Comparison of ENCODE assay signal across 1 cellular context in genomic region chr14:73988065-73988464, GRCh38.
TF ChIP-seq lines count a peak whose summit lies in the region.

No MANE protein-coding gene starts in this region.

TF ChIP-seq in HepG2, 621 proteins besides CTCF, POLR2A, EP300 and RAD21:
- TF ChIP-seq CENPT (CRISPR knock-in tag; IDR thresholded peaks at IDR 0.05; ENCODE audit: low read depth) = no peak
- no peak for TF ChIP-seq TMF1 (CRISPR knock-in tag; IDR thresholded peaks at IDR 0.05; ENCODE audit: low read depth)
- TF ChIP-seq, protein P1, sequence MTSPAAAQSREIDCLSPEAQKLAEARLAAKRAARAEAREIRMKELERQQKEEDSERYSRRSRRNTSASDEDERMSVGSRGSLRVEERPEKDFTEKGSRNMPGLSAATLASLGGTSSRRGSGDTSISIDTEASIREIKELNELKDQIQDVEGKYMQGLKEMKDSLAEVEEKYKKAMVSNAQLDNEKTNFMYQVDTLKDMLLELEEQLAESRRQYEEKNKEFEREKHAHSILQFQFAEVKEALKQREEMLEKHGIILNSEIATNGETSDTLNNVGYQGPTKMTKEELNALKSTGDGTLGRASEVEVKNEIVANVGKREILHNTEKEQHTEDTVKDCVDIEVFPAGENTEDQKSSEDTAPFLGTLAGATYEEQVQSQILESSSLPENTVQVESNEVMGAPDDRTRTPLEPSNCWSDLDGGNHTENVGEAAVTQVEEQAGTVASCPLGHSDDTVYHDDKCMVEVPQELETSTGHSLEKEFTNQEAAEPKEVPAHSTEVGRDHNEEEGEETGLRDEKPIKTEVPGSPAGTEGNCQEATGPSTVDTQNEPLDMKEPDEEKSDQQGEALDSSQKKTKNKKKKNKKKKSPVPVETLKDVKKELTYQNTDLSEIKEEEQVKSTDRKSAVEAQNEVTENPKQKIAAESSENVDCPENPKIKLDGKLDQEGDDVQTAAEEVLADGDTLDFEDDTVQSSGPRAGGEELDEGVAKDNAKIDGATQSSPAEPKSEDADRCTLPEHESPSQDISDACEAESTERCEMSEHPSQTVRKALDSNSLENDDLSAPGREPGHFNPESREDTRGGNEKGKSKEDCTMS (CRISPR knock-in tag; conservative IDR thresholded peaks at IDR 0.05) = no peak
- no peak for TF ChIP-seq ZSCAN22 (CRISPR knock-in tag; IDR thresholded peaks at IDR 0.05)
- TF ChIP-seq MIER3 (CRISPR knock-in tag; IDR thresholded peaks at IDR 0.05; ENCODE audit: borderline replicate concordance) = no peak
- no peak for TF ChIP-seq TP53 (CRISPR knock-in tag; conservative IDR thresholded peaks at IDR 0.05)
- no peak for TF ChIP-seq HNRNPH1 (optimal IDR thresholded peaks at IDR 0.05; ENCODE audit: low read depth, low read length)
- TF ChIP-seq NFRKB (IDR thresholded peaks at IDR 0.05) = no peak
- no peak for TF ChIP-seq SMYD3 (CRISPR knock-in tag; IDR thresholded peaks at IDR 0.05)
- TF ChIP-seq, protein P2, sequence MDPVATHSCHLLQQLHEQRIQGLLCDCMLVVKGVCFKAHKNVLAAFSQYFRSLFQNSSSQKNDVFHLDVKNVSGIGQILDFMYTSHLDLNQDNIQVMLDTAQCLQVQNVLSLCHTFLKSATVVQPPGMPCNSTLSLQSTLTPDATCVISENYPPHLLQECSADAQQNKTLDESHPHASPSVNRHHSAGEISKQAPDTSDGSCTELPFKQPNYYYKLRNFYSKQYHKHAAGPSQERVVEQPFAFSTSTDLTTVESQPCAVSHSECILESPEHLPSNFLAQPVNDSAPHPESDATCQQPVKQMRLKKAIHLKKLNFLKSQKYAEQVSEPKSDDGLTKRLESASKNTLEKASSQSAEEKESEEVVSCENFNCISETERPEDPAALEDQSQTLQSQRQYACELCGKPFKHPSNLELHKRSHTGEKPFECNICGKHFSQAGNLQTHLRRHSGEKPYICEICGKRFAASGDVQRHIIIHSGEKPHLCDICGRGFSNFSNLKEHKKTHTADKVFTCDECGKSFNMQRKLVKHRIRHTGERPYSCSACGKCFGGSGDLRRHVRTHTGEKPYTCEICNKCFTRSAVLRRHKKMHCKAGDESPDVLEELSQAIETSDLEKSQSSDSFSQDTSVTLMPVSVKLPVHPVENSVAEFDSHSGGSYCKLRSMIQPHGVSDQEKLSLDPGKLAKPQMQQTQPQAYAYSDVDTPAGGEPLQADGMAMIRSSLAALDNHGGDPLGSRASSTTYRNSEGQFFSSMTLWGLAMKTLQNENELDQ (CRISPR knock-in tag; IDR thresholded peaks at IDR 0.05; ENCODE audit: borderline replicate concordance) = no peak
- TF ChIP-seq ELF3 (CRISPR knock-in tag; IDR thresholded peaks at IDR 0.05) = no peak
- no peak for TF ChIP-seq HHEX (CRISPR knock-in tag; IDR thresholded peaks at IDR 0.05)
- no peak for TF ChIP-seq RXRB (CRISPR knock-in tag; IDR thresholded peaks at IDR 0.05; ENCODE audit: borderline replicate concordance)
- no peak for TF ChIP-seq TCF7L2 (IDR thresholded peaks at IDR 0.05; ENCODE audit: low read depth, low read length)
- no peak for TF ChIP-seq ATM (IDR thresholded peaks at IDR 0.05; ENCODE audit: borderline replicate concordance)
- TF ChIP-seq, protein P3, sequence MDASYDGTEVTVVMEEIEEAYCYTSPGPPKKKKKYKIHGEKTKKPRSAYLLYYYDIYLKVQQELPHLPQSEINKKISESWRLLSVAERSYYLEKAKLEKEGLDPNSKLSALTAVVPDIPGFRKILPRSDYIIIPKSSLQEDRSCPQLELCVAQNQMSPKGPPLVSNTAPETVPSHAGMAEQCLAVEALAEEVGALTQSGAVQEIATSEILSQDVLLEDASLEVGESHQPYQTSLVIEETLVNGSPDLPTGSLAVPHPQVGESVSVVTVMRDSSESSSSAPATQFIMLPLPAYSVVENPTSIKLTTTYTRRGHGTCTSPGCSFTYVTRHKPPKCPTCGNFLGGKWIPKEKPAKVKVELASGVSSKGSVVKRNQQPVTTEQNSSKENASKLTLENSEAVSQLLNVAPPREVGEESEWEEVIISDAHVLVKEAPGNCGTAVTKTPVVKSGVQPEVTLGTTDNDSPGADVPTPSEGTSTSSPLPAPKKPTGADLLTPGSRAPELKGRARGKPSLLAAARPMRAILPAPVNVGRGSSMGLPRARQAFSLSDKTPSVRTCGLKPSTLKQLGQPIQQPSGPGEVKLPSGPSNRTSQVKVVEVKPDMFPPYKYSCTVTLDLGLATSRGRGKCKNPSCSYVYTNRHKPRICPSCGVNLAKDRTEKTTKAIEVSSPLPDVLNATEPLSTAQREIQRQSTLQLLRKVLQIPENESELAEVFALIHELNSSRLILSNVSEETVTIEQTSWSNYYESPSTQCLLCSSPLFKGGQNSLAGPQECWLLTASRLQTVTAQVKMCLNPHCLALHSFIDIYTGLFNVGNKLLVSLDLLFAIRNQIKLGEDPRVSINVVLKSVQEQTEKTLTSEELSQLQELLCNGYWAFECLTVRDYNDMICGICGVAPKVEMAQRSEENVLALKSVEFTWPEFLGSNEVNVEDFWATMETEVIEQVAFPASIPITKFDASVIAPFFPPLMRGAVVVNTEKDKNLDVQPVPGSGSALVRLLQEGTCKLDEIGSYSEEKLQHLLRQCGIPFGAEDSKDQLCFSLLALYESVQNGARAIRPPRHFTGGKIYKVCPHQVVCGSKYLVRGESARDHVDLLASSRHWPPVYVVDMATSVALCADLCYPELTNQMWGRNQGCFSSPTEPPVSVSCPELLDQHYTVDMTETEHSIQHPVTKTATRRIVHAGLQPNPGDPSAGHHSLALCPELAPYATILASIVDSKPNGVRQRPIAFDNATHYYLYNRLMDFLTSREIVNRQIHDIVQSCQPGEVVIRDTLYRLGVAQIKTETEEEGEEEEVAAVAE (CRISPR knock-in tag; IDR thresholded peaks at IDR 0.05; ENCODE audit: borderline replicate concordance) = no peak
- no peak for TF ChIP-seq KDM6A (CRISPR knock-in tag; IDR thresholded peaks at IDR 0.05; ENCODE audit: low read depth)
- TF ChIP-seq CHD2 (IDR thresholded peaks at IDR 0.05; ENCODE audit: low read depth, low read length) = no peak
- TF ChIP-seq NR3C1 (CRISPR knock-in tag; IDR thresholded peaks at IDR 0.05) = no peak
